18 cellular contexts compared by ENCODE assay signal in the genomic region with DNA sequence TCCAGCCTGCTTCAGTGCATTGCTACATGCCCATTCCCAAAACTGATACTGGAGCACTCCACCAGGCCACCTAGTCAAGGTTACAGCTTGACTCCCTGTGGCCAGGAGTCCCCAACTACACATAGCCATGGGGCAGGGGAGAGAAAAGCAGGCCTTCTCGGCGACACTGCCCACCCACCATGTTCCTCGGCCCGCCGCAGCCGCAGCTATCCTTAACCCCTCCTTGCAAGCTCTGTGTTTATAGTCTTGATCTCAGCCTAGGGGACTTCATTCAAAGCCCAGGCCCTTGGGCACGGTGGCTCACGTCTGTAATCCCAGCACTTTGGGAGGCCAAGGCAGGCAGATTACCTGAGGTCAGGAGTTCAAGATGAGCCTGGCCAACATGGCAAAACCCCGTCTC. TPM values are rescaled to one million over a fixed set of nuclear protein-coding genes. Genes with fewer than 3 reads are reported as not detected.
"Had no signal": no experiment of that assay in that cellular context is flagged by ENCODE, and none has a peak within 500 bp of the region (broad histone marks: within the 10 kb centered on the region; RNA-seq: fewer than 3 reads in every experiment).

No MANE protein-coding gene starts in this region.

- H3K9me3 Mint-ChIP-seq: endodermal cell had no signal

- H3K4me3 Mint-ChIP-seq: endodermal cell; naive thymus-derived CD4-positive, alpha-beta T cell had no signal

- ATAC-seq: foreskin keratinocyte; left cardiac atrium; lower lobe of right lung; naive thymus-derived CD4-positive, alpha-beta T cell; stimulated activated naive CD8-positive, alpha-beta T cell treated with anti-CD3 and anti-CD28 coated beads, Interleukin-15, Interleukin-2, amounts not matched to agents 100 U/mL and 50 U/mL, for 24 hours had no signal

- H3K27ac Mint-ChIP-seq: endodermal cell; naive thymus-derived CD4-positive, alpha-beta T cell had no signal

- H3K27ac ChIP-seq: foreskin keratinocyte, ovary had no signal

- DNase-seq: effector CD4-positive, alpha-beta T cell; endodermal cell; erythroblast; foreskin keratinocyte; kidney; left cardiac atrium; left ventricle myocardium inferior; lower lobe of right lung; mesendoderm; naive thymus-derived CD4-positive, alpha-beta T cell; ovary; stimulated activated CD4-positive, alpha-beta T cell treated with anti-CD3 and anti-CD28 coated beads, Interleukin-2, amount 100 ng/mL, for 48 hours; stimulated activated naive CD8-positive, alpha-beta T cell treated with anti-CD3 and anti-CD28 coated beads, Interleukin-15, Interleukin-2, amounts not matched to agents 100 U/mL and 50 U/mL, for 24 hours had no signal

- H3K36me3 ChIP-seq: left ventricle myocardium inferior, lower lobe of right lung, ovary, right atrium auricular region, suprapubic skin, tibial nerve had no signal

- H3K4me2 ChIP-seq: smooth muscle cell had no signal

- H3K9me3 ChIP-seq: left ventricle myocardium inferior, lower lobe of right lung, ovary, right atrium auricular region, suprapubic skin, tibial nerve had no signal

- H3K36me3 Mint-ChIP-seq: naive thymus-derived CD4-positive, alpha-beta T cell had no signal

- H3K4me3 ChIP-seq: coronary artery, left ventricle myocardium inferior, lower lobe of right lung, ovary, right atrium auricular region, smooth muscle cell, suprapubic skin, tibial nerve had no signal

- H3K27me3 ChIP-seq: foreskin keratinocyte, ovary, right atrium auricular region, suprapubic skin, tibial nerve had no signal

RNA-seq across cellular contexts. Expression of a gene that starts 58.5 kb away (rescaled TPM):
- polyA plus RNA-seq: naive thymus-derived CD4-positive, alpha-beta T cell had no signal
